Comparison of ENCODE assay signal across 1 cellular context in the genomic region with DNA sequence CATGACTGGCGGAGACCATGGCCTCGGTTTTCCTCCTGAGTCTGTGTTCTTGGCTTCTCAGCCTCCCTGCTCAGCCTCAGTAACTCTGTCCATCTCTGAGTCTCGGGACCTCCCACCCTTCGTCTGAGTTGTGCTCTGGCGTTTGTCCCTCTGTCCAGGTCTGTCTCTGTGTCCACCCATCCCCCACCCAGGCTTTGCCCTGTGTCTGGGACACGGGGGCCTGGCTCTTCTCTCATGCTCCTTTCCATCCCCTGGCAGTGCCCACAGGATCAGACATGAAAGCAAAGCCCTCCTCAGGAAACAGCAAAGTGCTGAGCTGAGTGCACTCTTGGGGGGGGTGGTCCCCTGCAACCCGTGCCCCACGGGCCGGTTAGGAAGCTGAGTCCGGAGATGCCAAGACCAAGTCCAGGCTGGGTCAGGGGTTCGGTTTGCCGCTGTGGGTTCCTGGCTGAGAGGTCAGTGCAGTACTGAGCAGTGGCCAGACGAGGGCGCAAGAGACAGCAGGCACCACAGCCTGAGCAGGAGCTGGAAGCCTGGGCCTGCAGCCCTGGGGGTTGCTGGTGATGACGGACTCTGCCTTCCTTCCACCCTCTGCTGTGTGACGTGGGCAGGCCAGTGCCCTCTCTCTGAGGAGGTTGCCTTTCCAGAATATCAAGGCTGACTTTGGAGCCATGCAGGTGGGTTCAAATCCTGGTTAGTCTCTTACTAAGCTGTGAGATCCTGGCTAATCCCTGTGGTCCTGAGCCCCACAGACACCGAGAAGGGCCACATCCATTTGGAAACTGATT.
TF ChIP-seq lines count a peak whose summit lies in the region.

No MANE protein-coding gene starts in this region.

TF ChIP-seq in GM12878, 131 proteins besides CTCF, POLR2A, EP300 and RAD21 (continues in another document):
- TF ChIP-seq, protein P1, sequence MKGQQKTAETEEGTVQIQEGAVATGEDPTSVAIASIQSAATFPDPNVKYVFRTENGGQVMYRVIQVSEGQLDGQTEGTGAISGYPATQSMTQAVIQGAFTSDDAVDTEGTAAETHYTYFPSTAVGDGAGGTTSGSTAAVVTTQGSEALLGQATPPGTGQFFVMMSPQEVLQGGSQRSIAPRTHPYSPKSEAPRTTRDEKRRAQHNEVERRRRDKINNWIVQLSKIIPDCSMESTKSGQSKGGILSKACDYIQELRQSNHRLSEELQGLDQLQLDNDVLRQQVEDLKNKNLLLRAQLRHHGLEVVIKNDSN (IDR thresholded peaks at IDR 0.05; ENCODE audit: borderline replicate concordance, extremely low read length, insufficient read depth, low read depth, low read length), result no peak
- TF ChIP-seq MEF2B (IDR thresholded peaks at IDR 0.05; ENCODE audit: partially characterized antibody, poor library complexity, severe bottlenecking), result peak; percentile 17
- no peak for TF ChIP-seq ASH2L (IDR thresholded peaks at IDR 0.05; ENCODE audit: borderline replicate concordance, low read depth)
- no peak for TF ChIP-seq FOXM1 (IDR thresholded peaks at IDR 0.05; ENCODE audit: low read depth, low read length)
- no peak for TF ChIP-seq NFIC (IDR thresholded peaks at IDR 0.05; ENCODE audit: low read depth, low read length)
- TF ChIP-seq ZZZ3 (IDR thresholded peaks at IDR 0.05; ENCODE audit: control insufficient read depth, insufficient read length, low read depth), result no peak
- TF ChIP-seq DPF2 (IDR thresholded peaks at IDR 0.05), result no peak; the same call in 1 of the 2 replicates
- no peak for TF ChIP-seq MYC (IDR thresholded peaks at IDR 0.05; ENCODE audit: insufficient read depth, insufficient read length, insufficient replicate concordance, low read length, severe bottlenecking)
- no peak for TF ChIP-seq HCFC1 (IDR thresholded peaks at IDR 0.05; ENCODE audit: low read length)
- TF ChIP-seq SMARCA5 (IDR thresholded peaks at IDR 0.05), result peak; percentile 92; the same call in 1 of the 2 replicates
- no peak for TF ChIP-seq ZNF24 (IDR thresholded peaks at IDR 0.05)
- TF ChIP-seq SP1 (IDR thresholded peaks at IDR 0.05; ENCODE audit: low read depth, low read length), result peak; percentile 10
- peak; percentile 59 for TF ChIP-seq NR2F1 (conservative IDR thresholded peaks at IDR 0.05)
- TF ChIP-seq MTA2 (IDR thresholded peaks at IDR 0.05; ENCODE audit: low read depth), result 0 out of 2 replicates have a peak, but pooled peaks have one; percentile 33
- TF ChIP-seq ZNF687 (IDR thresholded peaks at IDR 0.05), result peak; percentile 76
- TF ChIP-seq TCF3 (IDR thresholded peaks at IDR 0.05; ENCODE audit: borderline replicate concordance, insufficient read depth, low read depth, low read length), result peak; percentile 36; the same call in 1 of the 2 replicates
- peak; percentile 92 for TF ChIP-seq SMC3 (IDR thresholded peaks at IDR 0.05; ENCODE audit: borderline replicate concordance, low read length)
- TF ChIP-seq CBFB (IDR thresholded peaks at IDR 0.05; ENCODE audit: low read depth), result no peak
- TF ChIP-seq, protein P2, sequence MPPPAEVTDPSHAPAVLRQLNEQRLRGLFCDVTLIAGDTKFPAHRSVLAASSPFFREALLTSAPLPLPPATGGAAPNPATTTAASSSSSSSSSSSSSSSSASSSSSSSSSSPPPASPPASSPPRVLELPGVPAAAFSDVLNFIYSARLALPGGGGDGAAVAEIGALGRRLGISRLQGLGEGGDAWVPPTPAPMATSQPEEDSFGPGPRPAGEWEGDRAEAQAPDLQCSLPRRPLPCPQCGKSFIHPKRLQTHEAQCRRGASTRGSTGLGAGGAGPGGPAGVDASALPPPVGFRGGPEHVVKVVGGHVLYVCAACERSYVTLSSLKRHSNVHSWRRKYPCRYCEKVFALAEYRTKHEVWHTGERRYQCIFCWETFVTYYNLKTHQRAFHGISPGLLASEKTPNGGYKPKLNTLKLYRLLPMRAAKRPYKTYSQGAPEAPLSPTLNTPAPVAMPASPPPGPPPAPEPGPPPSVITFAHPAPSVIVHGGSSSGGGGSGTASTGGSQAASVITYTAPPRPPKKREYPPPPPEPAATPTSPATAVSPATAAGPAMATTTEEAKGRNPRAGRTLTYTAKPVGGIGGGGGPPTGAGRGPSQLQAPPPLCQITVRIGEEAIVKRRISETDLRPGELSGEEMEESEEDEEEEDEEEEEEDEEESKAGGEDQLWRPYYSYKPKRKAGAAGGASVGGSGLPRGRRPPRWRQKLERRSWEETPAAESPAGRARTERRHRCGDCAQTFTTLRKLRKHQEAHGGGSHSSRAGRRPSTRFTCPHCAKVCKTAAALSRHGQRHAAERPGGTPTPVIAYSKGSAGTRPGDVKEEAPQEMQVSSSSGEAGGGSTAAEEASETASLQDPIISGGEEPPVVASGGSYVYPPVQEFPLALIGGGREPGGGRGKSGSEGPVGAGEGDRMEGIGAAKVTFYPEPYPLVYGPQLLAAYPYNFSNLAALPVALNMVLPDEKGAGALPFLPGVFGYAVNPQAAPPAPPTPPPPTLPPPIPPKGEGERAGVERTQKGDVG (CRISPR knock-in tag; IDR thresholded peaks at IDR 0.05), result no peak
- no peak for TF ChIP-seq EGR1 (IDR thresholded peaks at IDR 0.05; ENCODE audit: borderline replicate concordance in 1 of 2, low read depth in 2 of 2, low read length in 2 of 2)
- TF ChIP-seq CHD4 (IDR thresholded peaks at IDR 0.05), result no peak
- TF ChIP-seq MLLT1 (IDR thresholded peaks at IDR 0.05), result peak; percentile 49; the same call in 1 of the 2 replicates
- TF ChIP-seq, protein P3, sequence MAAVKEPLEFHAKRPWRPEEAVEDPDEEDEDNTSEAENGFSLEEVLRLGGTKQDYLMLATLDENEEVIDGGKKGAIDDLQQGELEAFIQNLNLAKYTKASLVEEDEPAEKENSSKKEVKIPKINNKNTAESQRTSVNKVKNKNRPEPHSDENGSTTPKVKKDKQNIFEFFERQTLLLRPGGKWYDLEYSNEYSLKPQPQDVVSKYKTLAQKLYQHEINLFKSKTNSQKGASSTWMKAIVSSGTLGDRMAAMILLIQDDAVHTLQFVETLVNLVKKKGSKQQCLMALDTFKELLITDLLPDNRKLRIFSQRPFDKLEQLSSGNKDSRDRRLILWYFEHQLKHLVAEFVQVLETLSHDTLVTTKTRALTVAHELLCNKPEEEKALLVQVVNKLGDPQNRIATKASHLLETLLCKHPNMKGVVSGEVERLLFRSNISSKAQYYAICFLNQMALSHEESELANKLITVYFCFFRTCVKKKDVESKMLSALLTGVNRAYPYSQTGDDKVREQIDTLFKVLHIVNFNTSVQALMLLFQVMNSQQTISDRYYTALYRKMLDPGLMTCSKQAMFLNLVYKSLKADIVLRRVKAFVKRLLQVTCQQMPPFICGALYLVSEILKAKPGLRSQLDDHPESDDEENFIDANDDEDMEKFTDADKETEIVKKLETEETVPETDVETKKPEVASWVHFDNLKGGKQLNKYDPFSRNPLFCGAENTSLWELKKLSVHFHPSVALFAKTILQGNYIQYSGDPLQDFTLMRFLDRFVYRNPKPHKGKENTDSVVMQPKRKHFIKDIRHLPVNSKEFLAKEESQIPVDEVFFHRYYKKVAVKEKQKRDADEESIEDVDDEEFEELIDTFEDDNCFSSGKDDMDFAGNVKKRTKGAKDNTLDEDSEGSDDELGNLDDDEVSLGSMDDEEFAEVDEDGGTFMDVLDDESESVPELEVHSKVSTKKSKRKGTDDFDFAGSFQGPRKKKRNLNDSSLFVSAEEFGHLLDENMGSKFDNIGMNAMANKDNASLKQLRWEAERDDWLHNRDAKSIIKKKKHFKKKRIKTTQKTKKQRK (IDR thresholded peaks at IDR 0.05; ENCODE audit: low read depth, low read length), result no peak
- TF ChIP-seq SRF (IDR thresholded peaks at IDR 0.05; ENCODE audit: low read depth in 2 of 2, low read length in 2 of 2), result no peak
- TF ChIP-seq ZSCAN29 (IDR thresholded peaks at IDR 0.05), result no peak
- no peak for TF ChIP-seq POLR2AphosphoS5 (IDR thresholded peaks at IDR 0.05; ENCODE audit: low read length)
- TF ChIP-seq CHD1 (IDR thresholded peaks at IDR 0.05; ENCODE audit: low read depth, low read length), result no peak
- peak; percentile 49; the same call in 1 of the 2 replicates for TF ChIP-seq ATF7 (IDR thresholded peaks at IDR 0.05; ENCODE audit: low read depth)
- TF ChIP-seq FOS (IDR thresholded peaks at IDR 0.05; ENCODE audit: borderline replicate concordance, extremely low read depth, insufficient read length), result no peak
- 0 out of 2 replicates have a peak, but pooled peaks have one; percentile 61 for TF ChIP-seq CREM (IDR thresholded peaks at IDR 0.05; ENCODE audit: low read depth)
- TF ChIP-seq RELB (IDR thresholded peaks at IDR 0.05; ENCODE audit: low read depth), result peak; percentile 50; the same call in 1 of the 2 replicates
- TF ChIP-seq IKZF2 (IDR thresholded peaks at IDR 0.05), result peak; percentile 31 to 55; a peak in 2 of 4 replicates
- TF ChIP-seq MTA3 (IDR thresholded peaks at IDR 0.05; ENCODE audit: borderline replicate concordance, low read length), result no peak
- TF ChIP-seq PML (IDR thresholded peaks at IDR 0.05; ENCODE audit: low read length), result no peak
- no peak for TF ChIP-seq EZH2 (IDR thresholded peaks at IDR 0.05; ENCODE audit: borderline replicate concordance, control insufficient read depth, low read depth, low read length)
- peak; percentile 20 for TF ChIP-seq RUNX3 (IDR thresholded peaks at IDR 0.05; ENCODE audit: low read length)
- peak; percentile 68; the same call in 1 of the 2 replicates for TF ChIP-seq IKZF1 (conservative IDR thresholded peaks at IDR 0.05)
- no peak for TF ChIP-seq EED (IDR thresholded peaks at IDR 0.05; ENCODE audit: low read depth)
- TF ChIP-seq SPI1 (IDR thresholded peaks at IDR 0.05; ENCODE audit: borderline replicate concordance, insufficient read depth, low read depth, low read length), result no peak
- TF ChIP-seq KDM1A (IDR thresholded peaks at IDR 0.05; ENCODE audit: borderline replicate concordance), result no peak
- TF ChIP-seq RCOR1 (conservative IDR thresholded peaks at IDR 0.05; ENCODE audit: low read depth, low read length), result no peak
- no peak for TF ChIP-seq RAD51 (IDR thresholded peaks at IDR 0.05)
- no peak for TF ChIP-seq E2F8 (IDR thresholded peaks at IDR 0.05; ENCODE audit: low read depth, partially characterized antibody)
- TF ChIP-seq JUNB (IDR thresholded peaks at IDR 0.05), result no peak
